In the genomic region with DNA sequence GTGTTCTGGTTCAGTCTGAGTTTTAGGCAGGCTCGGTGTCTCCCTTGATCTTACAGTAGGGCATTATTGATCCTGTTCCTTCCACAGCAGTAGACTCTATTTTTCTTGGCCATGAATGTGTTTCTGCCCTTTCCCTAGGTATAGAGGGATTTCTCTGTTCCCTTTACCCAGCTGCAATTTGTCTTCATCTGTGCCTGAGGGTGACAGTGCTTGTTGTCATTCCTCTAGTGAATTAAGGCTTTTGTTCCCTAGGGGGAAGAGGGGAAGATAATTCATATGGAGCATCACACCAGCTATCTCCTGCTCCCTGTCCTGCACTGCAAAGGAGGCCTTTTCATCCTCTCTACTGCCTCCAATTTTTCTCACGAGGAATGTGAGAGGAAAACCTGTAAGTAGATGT, we compare ENCODE assay signal across 33 cellular contexts. TPM values are rescaled to one million over a fixed set of nuclear protein-coding genes. Genes with fewer than 3 reads are reported as not detected.
"Had no signal": no experiment of that assay in that cellular context is flagged by ENCODE, and none has a peak within 500 bp of the region (broad histone marks: within the 10 kb centered on the region; RNA-seq: fewer than 3 reads in every experiment).

No MANE protein-coding gene starts in this region.

- DNase-seq: activated CD4-positive, alpha-beta T cell treated with anti-CD3 and anti-CD28 coated beads for 36 hours; activated CD4-positive, alpha-beta T cell treated with anti-CD3 and anti-CD28 coated beads, Interleukin-2, amount 10 ng/mL, durations not matched to agents 7 days and 5 days; activated CD4-positive, alpha-beta T cell treated with anti-CD3 and anti-CD28 coated beads, Interleukin-2, amount 50 U/mL, for 48 hours; activated CD8-positive, alpha-beta memory T cell treated with anti-CD3 and anti-CD28 coated beads, Interleukin-2, amount 50 U/mL, for 4 hours; activated gamma-delta T cell; activated naive CD4-positive, alpha-beta T cell treated with Interleukin-2 at 50 U/mL for 16 hours; activated naive CD8-positive, alpha-beta T cell treated with anti-CD3 and anti-CD28 coated beads, Interleukin-2, amount 10 ng/mL, durations not matched to agents 7 days and 5 days; activated T-cell treated with anti-CD3 and anti-CD28 coated beads, Interleukin-2, amount 50 U/mL, for 72 hours; body of pancreas; Kasumi-1; KG1; MG63; NCI-H1048; NCI-H1105 treated with DMSO at 0.1 percent for 48 hours; NCI-H1436 treated with DMSO at 0.1 percent for 48 hours; NCI-H1694 treated with DMSO at 0.1 percent for 48 hours; NCI-H2029; NCI-H345; NCI-H524 treated with DMSO at 0.1 percent for 48 hours; SHP77; SK-N-SH had no signal

- H3K27ac ChIP-seq: body of pancreas, breast epithelium, SJSA1 had no signal

- H3K27me3 Mint-ChIP-seq: activated CD4-positive, alpha-beta T cell treated with anti-CD3 and anti-CD28 coated beads for 36 hours; activated CD4-positive, alpha-beta T cell treated with anti-CD3 and anti-CD28 coated beads, Interleukin-2, amount 10 ng/mL, durations not matched to agents 7 days and 5 days; activated naive CD4-positive, alpha-beta T cell treated with anti-CD3 and anti-CD28 coated beads, Interleukin-2, amount 50 U/mL, for 24 hours; activated naive CD8-positive, alpha-beta T cell treated with anti-CD3 and anti-CD28 coated beads, Interleukin-2, amount 10 ng/mL, durations not matched to agents 7 days and 5 days had no signal

- H3K9me3 Mint-ChIP-seq: activated naive CD8-positive, alpha-beta T cell treated with anti-CD3 and anti-CD28 coated beads, Interleukin-2, amount 10 ng/mL, durations not matched to agents 7 days and 5 days had no signal

- H3K27ac Mint-ChIP-seq: activated CD4-positive, alpha-beta T cell treated with anti-CD3 and anti-CD28 coated beads for 36 hours; activated CD4-positive, alpha-beta T cell treated with anti-CD3 and anti-CD28 coated beads, Interleukin-2, amount 10 ng/mL, durations not matched to agents 7 days and 5 days; activated naive CD4-positive, alpha-beta T cell treated with anti-CD3 and anti-CD28 coated beads, Interleukin-2, amount 50 U/mL, for 24 hours; activated naive CD8-positive, alpha-beta T cell treated with anti-CD3 and anti-CD28 coated beads, Interleukin-2, amount 10 ng/mL, durations not matched to agents 7 days and 5 days; activated T-cell treated with anti-CD3 and anti-CD28 coated beads, Interleukin-2, amount 50 U/mL, for 72 hours; activated T-helper 2 cell treated with anti-CD3 and anti-CD28 coated beads, Interferon-gamma antibody, Interleukin-2, Interleukin-4, amounts not matched to agents 10 μg/mL and 5 μg/mL and 100 μg/mL, durations not matched to agents 14 hours and 24 hours and 36 hours; T-helper 1 cell treated with Interleukin-12 subunit alpha and Interleukin-12 subunit beta and Interleukin-4 antibody, amounts not matched to agents 30 μg/mL and 1 μg/mL, for 36 hours; T-helper 2 cell treated with Interferon-gamma antibody and Interleukin-4, amounts not matched to agents 5 μg/mL and 100 μg/mL, for 36 hours had no signal

- H3K4me3 Mint-ChIP-seq: activated CD4-positive, alpha-beta T cell treated with anti-CD3 and anti-CD28 coated beads for 36 hours; activated CD4-positive, alpha-beta T cell treated with anti-CD3 and anti-CD28 coated beads, Interleukin-2, amount 10 ng/mL, durations not matched to agents 7 days and 5 days; activated naive CD4-positive, alpha-beta T cell treated with anti-CD3 and anti-CD28 coated beads, Interleukin-2, amount 50 U/mL, for 24 hours; activated naive CD8-positive, alpha-beta T cell treated with anti-CD3 and anti-CD28 coated beads, Interleukin-2, amount 10 ng/mL, durations not matched to agents 7 days and 5 days; activated T-cell treated with anti-CD3 and anti-CD28 coated beads, Interleukin-2, amount 50 U/mL, for 72 hours; T-helper 1 cell treated with Interleukin-12 subunit alpha and Interleukin-12 subunit beta and Interleukin-4 antibody, amounts not matched to agents 30 μg/mL and 1 μg/mL, for 36 hours; T-helper 2 cell treated with Interferon-gamma antibody and Interleukin-4, amounts not matched to agents 5 μg/mL and 100 μg/mL, for 36 hours had no signal

- ATAC-seq: activated CD4-positive, alpha-beta T cell treated with anti-CD3 and anti-CD28 coated beads for 36 hours; activated CD4-positive, CD25-positive, alpha-beta regulatory T cell treated with anti-CD3 and anti-CD28 coated beads, Interleukin-2, amount 50 U/mL, for 24 hours; activated T-cell treated with anti-CD3 and anti-CD28 coated beads, Interleukin-2, amount 50 U/mL, for 72 hours; body of pancreas; Panc1 had no signal

- H3K36me3 Mint-ChIP-seq: activated naive CD4-positive, alpha-beta T cell treated with anti-CD3 and anti-CD28 coated beads, Interleukin-2, amount 50 U/mL, for 24 hours; activated naive CD8-positive, alpha-beta T cell treated with anti-CD3 and anti-CD28 coated beads, Interleukin-2, amount 10 ng/mL, durations not matched to agents 7 days and 5 days had no signal

- H3K4me1 Mint-ChIP-seq: activated CD4-positive, alpha-beta T cell treated with anti-CD3 and anti-CD28 coated beads for 36 hours; activated CD4-positive, alpha-beta T cell treated with anti-CD3 and anti-CD28 coated beads, Interleukin-2, amount 10 ng/mL, durations not matched to agents 7 days and 5 days; activated naive CD4-positive, alpha-beta T cell treated with anti-CD3 and anti-CD28 coated beads, Interleukin-2, amount 50 U/mL, for 24 hours; activated naive CD8-positive, alpha-beta T cell treated with anti-CD3 and anti-CD28 coated beads, Interleukin-2, amount 10 ng/mL, durations not matched to agents 7 days and 5 days had no signal

RNA-seq across cellular contexts. Expression of a gene that starts 39.7 kb away (rescaled TPM):
- total RNA-seq: activated CD4-positive, alpha-beta T cell treated with anti-CD3 and anti-CD28 coated beads for 36 hours; activated CD4-positive, alpha-beta T cell treated with anti-CD3 and anti-CD28 coated beads, Interleukin-2, amount 10 ng/mL, durations not matched to agents 7 days and 5 days; activated naive CD8-positive, alpha-beta T cell treated with anti-CD3 and anti-CD28 coated beads, Interleukin-2, amount 10 ng/mL, durations not matched to agents 7 days and 5 days; activated T-cell treated with anti-CD3 and anti-CD28 coated beads, Interleukin-2, amount 50 U/mL, for 72 hours; activated T-helper 2 cell treated with anti-CD3 and anti-CD28 coated beads, Interferon-gamma antibody, Interleukin-2, Interleukin-4, amounts not matched to agents 10 μg/mL and 5 μg/mL and 100 μg/mL, durations not matched to agents 14 hours and 24 hours and 36 hours; astrocyte; body of pancreas; breast epithelium; cardiac septum; NCI-H460; RPMI7951; SJSA1 had no signal

RNA-seq across cellular contexts. Expression of a gene that starts 44.7 kb away (rescaled TPM):
- total RNA-seq: activated CD4-positive, alpha-beta T cell treated with anti-CD3 and anti-CD28 coated beads for 36 hours; activated CD4-positive, alpha-beta T cell treated with anti-CD3 and anti-CD28 coated beads, Interleukin-2, amount 10 ng/mL, durations not matched to agents 7 days and 5 days; activated naive CD8-positive, alpha-beta T cell treated with anti-CD3 and anti-CD28 coated beads, Interleukin-2, amount 10 ng/mL, durations not matched to agents 7 days and 5 days; activated T-cell treated with anti-CD3 and anti-CD28 coated beads, Interleukin-2, amount 50 U/mL, for 72 hours; activated T-helper 2 cell treated with anti-CD3 and anti-CD28 coated beads, Interferon-gamma antibody, Interleukin-2, Interleukin-4, amounts not matched to agents 10 μg/mL and 5 μg/mL and 100 μg/mL, durations not matched to agents 14 hours and 24 hours and 36 hours; astrocyte; body of pancreas; breast epithelium; cardiac septum; NCI-H460; RPMI7951; SJSA1 had no signal
